Comparison of ENCODE assay signal across 1 cellular context in genomic region chr10:124403548-124403947, GRCh38.
TF ChIP-seq lines count a peak whose summit lies in the region.

No MANE protein-coding gene starts in this region.

TF ChIP-seq in K562, 482 proteins besides CTCF, POLR2A, EP300 and RAD21:
- peak in 1 of 2 experiments; percentile 33; a peak in 1 of 4 replicates for TF ChIP-seq RCOR1 (IDR thresholded peaks at IDR 0.05; ENCODE audit: borderline replicate concordance in 1 of 2, low read depth in 2 of 2, low read length in 2 of 2)
- TF ChIP-seq, protein P1, sequence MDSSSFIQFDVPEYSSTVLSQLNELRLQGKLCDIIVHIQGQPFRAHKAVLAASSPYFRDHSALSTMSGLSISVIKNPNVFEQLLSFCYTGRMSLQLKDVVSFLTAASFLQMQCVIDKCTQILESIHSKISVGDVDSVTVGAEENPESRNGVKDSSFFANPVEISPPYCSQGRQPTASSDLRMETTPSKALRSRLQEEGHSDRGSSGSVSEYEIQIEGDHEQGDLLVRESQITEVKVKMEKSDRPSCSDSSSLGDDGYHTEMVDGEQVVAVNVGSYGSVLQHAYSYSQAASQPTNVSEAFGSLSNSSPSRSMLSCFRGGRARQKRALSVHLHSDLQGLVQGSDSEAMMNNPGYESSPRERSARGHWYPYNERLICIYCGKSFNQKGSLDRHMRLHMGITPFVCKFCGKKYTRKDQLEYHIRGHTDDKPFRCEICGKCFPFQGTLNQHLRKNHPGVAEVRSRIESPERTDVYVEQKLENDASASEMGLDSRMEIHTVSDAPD (CRISPR knock-in tag; IDR thresholded peaks at IDR 0.05) = no peak
- TF ChIP-seq ZBTB11 (CRISPR knock-in tag; IDR thresholded peaks at IDR 0.05) = no peak
- peak; percentile 46; the same call in 1 of the 2 replicates for TF ChIP-seq MAFF (IDR thresholded peaks at IDR 0.05; ENCODE audit: low read length)
- TF ChIP-seq ZKSCAN8 (CRISPR knock-in tag; IDR thresholded peaks at IDR 0.05) = no peak
- TF ChIP-seq ARID3A (IDR thresholded peaks at IDR 0.05; ENCODE audit: borderline replicate concordance, low read depth, low read length) = peak; percentile 89; the same call in 1 of the 2 replicates
- TF ChIP-seq, protein P2, sequence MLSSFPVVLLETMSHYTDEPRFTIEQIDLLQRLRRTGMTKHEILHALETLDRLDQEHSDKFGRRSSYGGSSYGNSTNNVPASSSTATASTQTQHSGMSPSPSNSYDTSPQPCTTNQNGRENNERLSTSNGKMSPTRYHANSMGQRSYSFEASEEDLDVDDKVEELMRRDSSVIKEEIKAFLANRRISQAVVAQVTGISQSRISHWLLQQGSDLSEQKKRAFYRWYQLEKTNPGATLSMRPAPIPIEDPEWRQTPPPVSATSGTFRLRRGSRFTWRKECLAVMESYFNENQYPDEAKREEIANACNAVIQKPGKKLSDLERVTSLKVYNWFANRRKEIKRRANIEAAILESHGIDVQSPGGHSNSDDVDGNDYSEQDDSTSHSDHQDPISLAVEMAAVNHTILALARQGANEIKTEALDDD (IDR thresholded peaks at IDR 0.05) = peak; percentile 73
- TF ChIP-seq MAFG (tag; conservative IDR thresholded peaks at IDR 0.05) = peak; percentile 57; the same call in 1 of the 2 replicates
- no peak for TF ChIP-seq CREB1 (IDR thresholded peaks at IDR 0.05)
- no peak for TF ChIP-seq CREB1 (CRISPR knock-in tag; IDR thresholded peaks at IDR 0.05)
- TF ChIP-seq TGIF2 (CRISPR knock-in tag; IDR thresholded peaks at IDR 0.05) = no peak
- no peak for TF ChIP-seq ELF1 (tag; IDR thresholded peaks at IDR 0.05)
- TF ChIP-seq MAFK (IDR thresholded peaks at IDR 0.05; ENCODE audit: low read length) = peak; percentile 51
- TF ChIP-seq ILF3 (IDR thresholded peaks at IDR 0.05; ENCODE audit: borderline replicate concordance) = no peak
- peak; percentile 32; the same call in 1 of the 2 replicates for TF ChIP-seq CTBP1 (IDR thresholded peaks at IDR 0.05; ENCODE audit: borderline replicate concordance)
- TF ChIP-seq ZNF316 (IDR thresholded peaks at IDR 0.05) = peak; percentile 88
- TF ChIP-seq, protein P3, sequence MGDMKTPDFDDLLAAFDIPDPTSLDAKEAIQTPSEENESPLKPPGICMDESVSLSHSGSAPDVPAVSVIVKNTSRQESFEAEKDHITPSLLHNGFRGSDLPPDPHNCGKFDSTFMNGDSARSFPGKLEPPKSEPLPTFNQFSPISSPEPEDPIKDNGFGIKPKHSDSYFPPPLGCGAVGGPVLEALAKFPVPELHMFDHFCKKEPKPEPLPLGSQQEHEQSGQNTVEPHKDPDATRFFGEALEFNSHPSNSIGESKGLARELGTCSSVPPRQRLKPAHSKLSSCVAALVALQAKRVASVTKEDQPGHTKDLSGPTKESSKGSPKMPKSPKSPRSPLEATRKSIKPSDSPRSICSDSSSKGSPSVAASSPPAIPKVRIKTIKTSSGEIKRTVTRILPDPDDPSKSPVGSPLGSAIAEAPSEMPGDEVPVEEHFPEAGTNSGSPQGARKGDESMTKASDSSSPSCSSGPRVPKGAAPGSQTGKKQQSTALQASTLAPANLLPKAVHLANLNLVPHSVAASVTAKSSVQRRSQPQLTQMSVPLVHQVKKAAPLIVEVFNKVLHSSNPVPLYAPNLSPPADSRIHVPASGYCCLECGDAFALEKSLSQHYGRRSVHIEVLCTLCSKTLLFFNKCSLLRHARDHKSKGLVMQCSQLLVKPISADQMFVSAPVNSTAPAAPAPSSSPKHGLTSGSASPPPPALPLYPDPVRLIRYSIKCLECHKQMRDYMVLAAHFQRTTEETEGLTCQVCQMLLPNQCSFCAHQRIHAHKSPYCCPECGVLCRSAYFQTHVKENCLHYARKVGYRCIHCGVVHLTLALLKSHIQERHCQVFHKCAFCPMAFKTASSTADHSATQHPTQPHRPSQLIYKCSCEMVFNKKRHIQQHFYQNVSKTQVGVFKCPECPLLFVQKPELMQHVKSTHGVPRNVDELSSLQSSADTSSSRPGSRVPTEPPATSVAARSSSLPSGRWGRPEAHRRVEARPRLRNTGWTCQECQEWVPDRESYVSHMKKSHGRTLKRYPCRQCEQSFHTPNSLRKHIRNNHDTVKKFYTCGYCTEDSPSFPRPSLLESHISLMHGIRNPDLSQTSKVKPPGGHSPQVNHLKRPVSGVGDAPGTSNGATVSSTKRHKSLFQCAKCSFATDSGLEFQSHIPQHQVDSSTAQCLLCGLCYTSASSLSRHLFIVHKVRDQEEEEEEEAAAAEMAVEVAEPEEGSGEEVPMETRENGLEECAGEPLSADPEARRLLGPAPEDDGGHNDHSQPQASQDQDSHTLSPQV (IDR thresholded peaks at IDR 0.05) = no peak
- TF ChIP-seq BHLHE40 (IDR thresholded peaks at IDR 0.05; ENCODE audit: low read length) = peak; percentile 54
- peak; percentile 72; the same call in 1 of the 2 replicates for TF ChIP-seq C11orf30 (IDR thresholded peaks at IDR 0.05; ENCODE audit: low read depth)
- TF ChIP-seq SMC3 (conservative IDR thresholded peaks at IDR 0.05; ENCODE audit: insufficient read depth, low read depth, low read length) = 0 out of 2 replicates have a peak, but pooled peaks have one; percentile 18
- TF ChIP-seq ZBTB2 (IDR thresholded peaks at IDR 0.05) = no peak
